Comparison of ENCODE assay signal across 1 cellular context in genomic region chr17:42773290-42774035, GRCh38.
A peak's percentile ranks its signal among the peaks of the same experiment; 100 is the strongest.
TF ChIP-seq lines count a peak whose summit lies in the region.

TSS of gene VPS25 (plus strand) at chr17:42773449. CDS start at chr17:42773476, 27 bp downstream.

TF ChIP-seq in HepG2, 621 proteins besides CTCF, POLR2A, EP300 and RAD21 (continued from another document and continues in another):
- peak; percentile 83 for TF ChIP-seq ZHX2 (IDR thresholded peaks at IDR 0.05; ENCODE audit: low read depth)
- TF ChIP-seq ZHX2 (CRISPR knock-in tag; IDR thresholded peaks at IDR 0.05; ENCODE audit: borderline replicate concordance): peak; percentile 65; the same call in 1 of the 2 replicates
- TF ChIP-seq ZNF713 (CRISPR knock-in tag; IDR thresholded peaks at IDR 0.05): peak; percentile 91
- peak; percentile 86 for TF ChIP-seq ZNF891 (CRISPR knock-in tag; IDR thresholded peaks at IDR 0.05)
- peak; percentile 69 for TF ChIP-seq ZFX (CRISPR knock-in tag; IDR thresholded peaks at IDR 0.05; ENCODE audit: low read depth)
- TF ChIP-seq PHF21A (CRISPR knock-in tag; IDR thresholded peaks at IDR 0.05): peak; percentile 66; the same call in 1 of the 2 replicates
- TF ChIP-seq ZNF547 (CRISPR knock-in tag; IDR thresholded peaks at IDR 0.05): peak; percentile 67; the same call in 1 of the 2 replicates
- TF ChIP-seq HMGXB4 (CRISPR knock-in tag; IDR thresholded peaks at IDR 0.05; ENCODE audit: borderline replicate concordance in 1 of 2, low read depth in 1 of 2): peak; percentile 93 to 94
- TF ChIP-seq BCLAF1 (IDR thresholded peaks at IDR 0.05): no peak
- TF ChIP-seq ZNF326 (CRISPR knock-in tag; IDR thresholded peaks at IDR 0.05; ENCODE audit: borderline replicate concordance): no peak
- TF ChIP-seq SCMH1 (CRISPR knock-in tag; IDR thresholded peaks at IDR 0.05; ENCODE audit: borderline replicate concordance): no peak
- TF ChIP-seq ZNF776 (CRISPR knock-in tag; IDR thresholded peaks at IDR 0.05): peak; percentile 59; the same call in 1 of the 2 replicates
- peak; percentile 57; the same call in 1 of the 2 replicates for TF ChIP-seq ZNF136 (CRISPR knock-in tag; IDR thresholded peaks at IDR 0.05; ENCODE audit: low read depth)
- TF ChIP-seq RELA (CRISPR knock-in tag; IDR thresholded peaks at IDR 0.05): 0 out of 2 replicates have a peak, but pooled peaks have one; percentile 80
- peak; percentile 36; the same call in 1 of the 2 replicates for TF ChIP-seq MLX (CRISPR knock-in tag; IDR thresholded peaks at IDR 0.05)
- peak; percentile 90 for TF ChIP-seq IRF9 (CRISPR knock-in tag; IDR thresholded peaks at IDR 0.05; ENCODE audit: borderline replicate concordance)
- TF ChIP-seq NCOR1 (IDR thresholded peaks at IDR 0.05; ENCODE audit: borderline replicate concordance, low read length): peak; percentile 23; the same call in 1 of the 2 replicates
- TF ChIP-seq FOXP1 (IDR thresholded peaks at IDR 0.05): no peak
- TF ChIP-seq FOXP1 (CRISPR knock-in tag; IDR thresholded peaks at IDR 0.05): peak; percentile 54; the same call in 1 of the 2 replicates
- no peak for TF ChIP-seq ZBTB8A (CRISPR knock-in tag; IDR thresholded peaks at IDR 0.05; ENCODE audit: borderline replicate concordance, low read depth)
- peak; percentile 75 for TF ChIP-seq TBL1XR1 (IDR thresholded peaks at IDR 0.05; ENCODE audit: borderline replicate concordance, low read length, partially characterized antibody)
- peak; percentile 79 for TF ChIP-seq ARID5B (CRISPR knock-in tag; IDR thresholded peaks at IDR 0.05)
- TF ChIP-seq ZNF34 (CRISPR knock-in tag; IDR thresholded peaks at IDR 0.05; ENCODE audit: borderline replicate concordance): 0 out of 2 replicates have a peak, but pooled peaks have one; percentile 50
- TF ChIP-seq ZNF7 (CRISPR knock-in tag; IDR thresholded peaks at IDR 0.05): peak; percentile 40; the same call in 1 of the 2 replicates
- no peak; the same call in 1 of the 2 replicates for TF ChIP-seq GZF1 (CRISPR knock-in tag; IDR thresholded peaks at IDR 0.05)
- peak in 1 of 2 experiments; percentile 99; a peak in 2 of 4 replicates for TF ChIP-seq KLF16 (CRISPR knock-in tag; IDR thresholded peaks at IDR 0.05)
- no peak; the same call in 1 of the 2 replicates for TF ChIP-seq SSRP1 (CRISPR knock-in tag; IDR thresholded peaks at IDR 0.05)
- TF ChIP-seq ZNF589 (CRISPR knock-in tag; conservative IDR thresholded peaks at IDR 0.05): no peak; the same call in 1 of the 2 replicates
- TF ChIP-seq GFI1 (CRISPR knock-in tag; IDR thresholded peaks at IDR 0.05; ENCODE audit: borderline replicate concordance): no peak
- no peak for TF ChIP-seq SOX13 (IDR thresholded peaks at IDR 0.05)
- peak in 1 of 2 experiments; percentile 62; a peak in 2 of 4 replicates for TF ChIP-seq SOX13 (CRISPR knock-in tag; conservative IDR thresholded peaks at IDR 0.05 in 1 of 2, IDR thresholded peaks at IDR 0.05 in 1 of 2)
- TF ChIP-seq TCF7 (IDR thresholded peaks at IDR 0.05; ENCODE audit: low read depth): no peak
- peak; percentile 92 for TF ChIP-seq YEATS4 (CRISPR knock-in tag; IDR thresholded peaks at IDR 0.05; ENCODE audit: borderline replicate concordance)
- TF ChIP-seq ZBTB7B (CRISPR knock-in tag; IDR thresholded peaks at IDR 0.05): peak; percentile 72
- 0 out of 2 replicates have a peak, but pooled peaks have one; percentile 79 for TF ChIP-seq ZNF260 (CRISPR knock-in tag; IDR thresholded peaks at IDR 0.05; ENCODE audit: borderline replicate concordance, low read depth)
- no peak for TF ChIP-seq FOXK2 (IDR thresholded peaks at IDR 0.05)
- TF ChIP-seq ZNF704 (CRISPR knock-in tag; IDR thresholded peaks at IDR 0.05; ENCODE audit: borderline replicate concordance): peak; percentile 87; the same call in 1 of the 2 replicates
- TF ChIP-seq ZNF841 (CRISPR knock-in tag; IDR thresholded peaks at IDR 0.05; ENCODE audit: borderline replicate concordance): no peak
- peak; percentile 96 for TF ChIP-seq THAP11 (CRISPR knock-in tag; IDR thresholded peaks at IDR 0.05)
- TF ChIP-seq ATF7 (IDR thresholded peaks at IDR 0.05): no peak
- no peak for TF ChIP-seq ATF7 (CRISPR knock-in tag; IDR thresholded peaks at IDR 0.05)
- no peak for TF ChIP-seq ZNF484 (CRISPR knock-in tag; IDR thresholded peaks at IDR 0.05; ENCODE audit: borderline replicate concordance, low read depth)
- peak; percentile 81; the same call in 1 of the 2 replicates for TF ChIP-seq MEF2D (CRISPR knock-in tag; IDR thresholded peaks at IDR 0.05)
- TF ChIP-seq SP140L (CRISPR knock-in tag; IDR thresholded peaks at IDR 0.05; ENCODE audit: borderline replicate concordance): peak; percentile 98
- TF ChIP-seq HDAC2 (CRISPR knock-in tag; IDR thresholded peaks at IDR 0.05): peak; percentile 97
- TF ChIP-seq ZMYM3 (CRISPR knock-in tag; IDR thresholded peaks at IDR 0.05): no peak
- TF ChIP-seq ZNF737 (CRISPR knock-in tag; IDR thresholded peaks at IDR 0.05; ENCODE audit: borderline replicate concordance): no peak; the same call in 1 of the 2 replicates
- no peak; the same call in 1 of the 2 replicates for TF ChIP-seq ZNF569 (CRISPR knock-in tag; IDR thresholded peaks at IDR 0.05; ENCODE audit: borderline replicate concordance)
- TF ChIP-seq SALL1 (CRISPR knock-in tag; IDR thresholded peaks at IDR 0.05): peak; percentile 91
- peak; percentile 84 for TF ChIP-seq BCL6 (CRISPR knock-in tag; IDR thresholded peaks at IDR 0.05)
- peak; percentile 97 for TF ChIP-seq KLF6 (CRISPR knock-in tag; IDR thresholded peaks at IDR 0.05)
- peak; percentile 92; the same call in 1 of the 2 replicates for TF ChIP-seq BRD4 (CRISPR knock-in tag; IDR thresholded peaks at IDR 0.05)
- TF ChIP-seq CHD2 (IDR thresholded peaks at IDR 0.05; ENCODE audit: low read depth, low read length): no peak
- TF ChIP-seq ZNF496 (CRISPR knock-in tag; IDR thresholded peaks at IDR 0.05; ENCODE audit: insufficient replicate concordance): no peak
